14 cellular contexts compared by ENCODE assay signal in genomic region chr19:3817761-3818160, GRCh38. TPM values are rescaled to one million over a fixed set of nuclear protein-coding genes. Genes with fewer than 3 reads are reported as not detected.
"Had no signal": no experiment of that assay in that cellular context is flagged by ENCODE, and none has a peak within 500 bp of the region (broad histone marks: within the 10 kb centered on the region; RNA-seq: fewer than 3 reads in every experiment).

No MANE protein-coding gene starts in this region.

- H3K27me3 ChIP-seq: body of pancreas, upper lobe of left lung had no signal

- ATAC-seq: body of pancreas, gastroesophageal sphincter, sciatic nerve had no signal

- H3K9me3 ChIP-seq: body of pancreas, gastroesophageal sphincter, left lung, prostate gland, upper lobe of left lung had no signal

- H3K36me3 ChIP-seq: gastroesophageal sphincter, left lung, prostate gland, upper lobe of left lung had no signal

- DNase-seq: activated CD4-positive, CD25-positive, alpha-beta regulatory T cell treated with anti-CD3 and anti-CD28 coated beads, Interleukin-2, amount 50 U/mL, for 72 hours; amniotic stem cell; body of pancreas; central memory CD4-positive, alpha-beta T cell; left lung; mesendoderm; T-helper 9 cell; upper lobe of left lung had no signal

- H3K4me1 ChIP-seq: body of pancreas had no signal

- H3K4me3 ChIP-seq: body of pancreas, coronary artery, gastroesophageal sphincter, left lung, prostate gland, upper lobe of left lung had no signal

- H3K27ac ChIP-seq: body of pancreas, coronary artery, gastroesophageal sphincter had no signal

RNA-seq across cellular contexts. Expression of gene RAX2, which starts 45.7 kb away (rescaled TPM):
- total RNA-seq: body of pancreas, epithelial cell of proximal tubule, gastroesophageal sphincter, left lung, prostate gland, sciatic nerve, temporal lobe, upper lobe of left lung had no signal

RNA-seq across cellular contexts. Expression of gene ZFR2, which starts 51.1 kb away (rescaled TPM):
- total RNA-seq: body of pancreas, epithelial cell of proximal tubule had no signal
